In the genomic region with DNA sequence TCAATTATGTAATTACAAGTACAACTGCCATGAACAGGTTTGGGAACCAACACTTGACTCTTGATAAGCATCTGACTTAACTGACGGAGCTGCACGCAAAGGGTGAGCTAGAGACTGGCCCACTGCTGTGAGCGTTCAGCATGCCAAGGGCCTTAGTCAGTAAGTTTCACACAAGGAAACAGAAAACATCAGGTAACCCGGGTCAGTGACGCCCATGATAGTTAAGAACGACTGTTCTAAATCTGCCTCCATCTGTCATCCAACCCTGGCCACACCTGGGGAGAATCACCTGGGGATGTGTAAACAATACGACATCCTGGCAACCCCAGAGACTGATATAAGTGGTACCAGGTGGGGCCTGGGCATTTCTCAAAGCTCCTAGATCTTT, we compare ENCODE assay signal across 2 cellular contexts.
TF ChIP-seq lines count a peak whose summit lies in the region.

No MANE protein-coding gene starts in this region.

TF ChIP-seq in SK-N-SH, 30 proteins besides CTCF, POLR2A, EP300 and RAD21 (continued from another document):
- TF ChIP-seq TEAD4 (IDR thresholded peaks at IDR 0.05; ENCODE audit: borderline replicate concordance, insufficient read depth) (no peak), MEF2A (IDR thresholded peaks at IDR 0.05; ENCODE audit: borderline replicate concordance, low read depth) (no peak), PBX3 (IDR thresholded peaks at IDR 0.05) (no peak), ELF1 (IDR thresholded peaks at IDR 0.05) (no peak), SMC3 (IDR thresholded peaks at IDR 0.05; ENCODE audit: low read depth, low read length) (no peak), USF2 (IDR thresholded peaks at IDR 0.05; ENCODE audit: borderline replicate concordance, low read depth, low read length) (no peak), GATA2 (CRISPR knock-in tag; IDR thresholded peaks at IDR 0.05) (no peak)
- TF ChIP-seq, protein P1, sequence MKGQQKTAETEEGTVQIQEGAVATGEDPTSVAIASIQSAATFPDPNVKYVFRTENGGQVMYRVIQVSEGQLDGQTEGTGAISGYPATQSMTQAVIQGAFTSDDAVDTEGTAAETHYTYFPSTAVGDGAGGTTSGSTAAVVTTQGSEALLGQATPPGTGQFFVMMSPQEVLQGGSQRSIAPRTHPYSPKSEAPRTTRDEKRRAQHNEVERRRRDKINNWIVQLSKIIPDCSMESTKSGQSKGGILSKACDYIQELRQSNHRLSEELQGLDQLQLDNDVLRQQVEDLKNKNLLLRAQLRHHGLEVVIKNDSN (IDR thresholded peaks at IDR 0.05; ENCODE audit: borderline replicate concordance, low read depth): no peak
- TF ChIP-seq, protein P2, sequence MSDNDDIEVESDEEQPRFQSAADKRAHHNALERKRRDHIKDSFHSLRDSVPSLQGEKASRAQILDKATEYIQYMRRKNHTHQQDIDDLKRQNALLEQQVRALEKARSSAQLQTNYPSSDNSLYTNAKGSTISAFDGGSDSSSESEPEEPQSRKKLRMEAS (IDR thresholded peaks at IDR 0.05; ENCODE audit: low read depth): no peak

TF ChIP-seq in SK-N-SH treated with all-trans-retinoic acid at 6 μM for 48 hours, 23 proteins besides CTCF, POLR2A, EP300 and RAD21 (continued from another document):
- TF ChIP-seq TOX (CRISPR knock-in tag; IDR thresholded peaks at IDR 0.05; ENCODE audit: borderline replicate concordance) (no peak), ZNF565 (CRISPR knock-in tag; conservative IDR thresholded peaks at IDR 0.05; ENCODE audit: low read depth) (no peak), ZNF8 (CRISPR knock-in tag; IDR thresholded peaks at IDR 0.05) (no peak), GLIS3 (CRISPR knock-in tag; IDR thresholded peaks at IDR 0.05) (no peak), ESRRG (CRISPR knock-in tag; IDR thresholded peaks at IDR 0.05) (no peak), BACH2 (CRISPR knock-in tag; IDR thresholded peaks at IDR 0.05; ENCODE audit: borderline replicate concordance) (no peak), PATZ1 (CRISPR knock-in tag; IDR thresholded peaks at IDR 0.05; ENCODE audit: borderline replicate concordance) (no peak), PPARA (CRISPR knock-in tag; IDR thresholded peaks at IDR 0.05; ENCODE audit: borderline replicate concordance) (no peak), ZNF70 (CRISPR knock-in tag; IDR thresholded peaks at IDR 0.05) (no peak), POU6F1 (CRISPR knock-in tag; IDR thresholded peaks at IDR 0.05; ENCODE audit: borderline replicate concordance, low read depth) (no peak), TCF4 (CRISPR knock-in tag; IDR thresholded peaks at IDR 0.05; ENCODE audit: borderline replicate concordance) (no peak), ZFP30 (CRISPR knock-in tag; IDR thresholded peaks at IDR 0.05) (no peak), SNAI2 (CRISPR knock-in tag; IDR thresholded peaks at IDR 0.05) (no peak), ZC3H10 (CRISPR knock-in tag; IDR thresholded peaks at IDR 0.05) (no peak)
